In the genomic region with DNA sequence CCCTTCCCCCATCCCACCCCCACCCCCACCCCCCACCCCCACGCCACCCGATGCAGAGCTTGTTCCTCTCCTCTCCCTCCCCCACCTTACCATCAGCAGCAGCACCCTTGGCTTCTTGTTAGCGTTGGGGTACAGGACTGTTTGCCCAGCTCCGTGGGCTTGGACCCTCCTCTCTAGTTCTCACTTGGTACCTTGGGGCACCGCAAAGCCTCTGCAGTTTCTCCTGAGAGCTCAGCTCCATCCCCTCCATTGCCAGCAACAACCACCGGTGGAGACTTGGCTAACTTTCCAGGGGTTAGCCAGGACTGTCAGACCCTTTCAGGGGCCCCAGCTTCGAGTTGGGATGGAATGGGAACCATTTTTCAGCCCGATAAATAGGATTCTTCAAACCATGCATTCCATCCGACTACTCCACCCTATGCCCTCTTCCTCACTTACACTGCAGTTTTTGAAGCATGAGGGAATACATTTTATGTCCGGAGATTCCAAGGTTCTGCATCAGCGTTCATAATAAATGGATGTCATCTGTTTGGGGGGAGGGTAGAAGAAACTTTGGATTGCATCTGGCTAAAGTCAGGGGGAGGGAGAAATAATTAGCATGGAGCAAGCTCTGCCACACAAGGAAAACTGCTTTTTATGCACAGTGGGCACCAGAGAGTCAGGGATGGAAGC, we compare ENCODE assay signal across 8 cellular contexts. TPM values are rescaled to one million over a fixed set of nuclear protein-coding genes. Genes with fewer than 3 reads are reported as not detected.
DNase-seq lines count a peak whose midpoint lies in the region; ATAC-seq and TF ChIP-seq lines count a peak whose summit lies in the region.

No MANE protein-coding gene starts in this region.

- CTCF ChIA-PET in T-cell (lab: Charles Lee), result no interaction called here

- no peak for DNase-seq in activated T-cell treated with anti-CD3 and anti-CD28 coated beads, Interleukin-2, amount 50 U/mL, for 24 hours
- DNase-seq in activated T-cell treated with anti-CD3 and anti-CD28 coated beads for 4 hours (no peak), T-cell (no peak), fibroblast of villous mesenchyme (ENCODE audit: low read depth) (peak; percentile 51), NCI-H345 (lab: John Stamatoyannopoulos, UW) (no peak)
- DNase-seq in stimulated activated effector memory CD8-positive, alpha-beta T cell treated with anti-CD3 and anti-CD28 coated beads, Interleukin-12 subunit alpha, Interleukin-12 subunit beta, amount 100 ng/mL, for 72 hours (ENCODE audit: low spot score in 2 of 2), result no peak

- H3K4me1 Mint-ChIP-seq in activated T-cell treated with anti-CD3 and anti-CD28 coated beads, Interleukin-2, amount 50 U/mL, for 24 hours (ENCODE audit: low read depth), result peaks cover 18% of the 10 kb centered on the region
- peaks cover 13 to 23% (median 17%) of the 10 kb centered on the region in 3 donors for H3K4me1 Mint-ChIP-seq in T-cell
- peaks cover 20% of the 10 kb centered on the region for H3K4me1 Mint-ChIP-seq in stimulated activated effector memory CD8-positive, alpha-beta T cell treated with anti-CD3 and anti-CD28 coated beads, Interleukin-12 subunit alpha, Interleukin-12 subunit beta, amount 100 ng/mL, for 72 hours

- no peaks in the 10 kb centered on the region for H3K9me3 Mint-ChIP-seq in activated T-cell treated with anti-CD3 and anti-CD28 coated beads, Interleukin-2, amount 50 U/mL, for 24 hours
- no peaks in the 10 kb centered on the region for H3K9me3 Mint-ChIP-seq in T-cell
- H3K9me3 Mint-ChIP-seq in stimulated activated effector memory CD8-positive, alpha-beta T cell treated with anti-CD3 and anti-CD28 coated beads, Interleukin-12 subunit alpha, Interleukin-12 subunit beta, amount 100 ng/mL, for 72 hours, result no peaks in the 10 kb centered on the region

- no peak overlapping the region for H3K27ac Mint-ChIP-seq in activated T-cell treated with anti-CD3 and anti-CD28 coated beads, Interleukin-2, amount 50 U/mL, for 24 hours
- H3K27ac Mint-ChIP-seq in T-cell, result no peak overlapping the region
- no peak overlapping the region for H3K27ac Mint-ChIP-seq in stimulated activated effector memory CD8-positive, alpha-beta T cell treated with anti-CD3 and anti-CD28 coated beads, Interleukin-12 subunit alpha, Interleukin-12 subunit beta, amount 100 ng/mL, for 72 hours

- no peak for TF ChIP-seq CTCF in fibroblast of villous mesenchyme (IDR thresholded peaks at IDR 0.05; ENCODE audit: insufficient read depth, low read depth, low read length)

- no peaks in the 10 kb centered on the region for H3K36me3 Mint-ChIP-seq in activated T-cell treated with anti-CD3 and anti-CD28 coated beads, Interleukin-2, amount 50 U/mL, for 24 hours (ENCODE audit: low read depth)
- H3K36me3 Mint-ChIP-seq in T-cell, result no peaks in the 10 kb centered on the region
- peaks cover 4% of the 10 kb centered on the region for H3K36me3 Mint-ChIP-seq in stimulated activated effector memory CD8-positive, alpha-beta T cell treated with anti-CD3 and anti-CD28 coated beads, Interleukin-12 subunit alpha, Interleukin-12 subunit beta, amount 100 ng/mL, for 72 hours

- ATAC-seq in T-cell (replicated peaks in 1 of 4) (no peak), HG02763 (IDR thresholded peaks at IDR 0.05; ENCODE audit: unreplicated experiment) (no peak), GM18511 (IDR thresholded peaks at IDR 0.05; ENCODE audit: unreplicated experiment) (no peak)
- no peak for ATAC-seq in stimulated activated effector memory CD8-positive, alpha-beta T cell treated with anti-CD3 and anti-CD28 coated beads, Interleukin-12 subunit alpha, Interleukin-12 subunit beta, amount 100 ng/mL, for 72 hours

- POLR2A ChIA-PET in T-cell (lab: Charles Lee), result interaction anchor here in 1 of 2 donors (0.6 kb wide), 1 partner anchor 175 kb away, joined by 3 read pairs; no protein-coding TSS in a partner anchor

- H3K4me3 ChIP-seq in fibroblast of villous mesenchyme (ENCODE audit: low read depth, low read length), result peak overlapping the region; percentile 65

- H3K27me3 Mint-ChIP-seq in activated T-cell treated with anti-CD3 and anti-CD28 coated beads, Interleukin-2, amount 50 U/mL, for 24 hours, result peaks cover 64% of the 10 kb centered on the region
- peaks cover 45 to 53% of the 10 kb centered on the region in 2 donors for H3K27me3 Mint-ChIP-seq in T-cell

- H3K4me3 Mint-ChIP-seq in activated T-cell treated with anti-CD3 and anti-CD28 coated beads, Interleukin-2, amount 50 U/mL, for 24 hours, result peak overlapping the region; percentile 81
- peak overlapping the region; percentile 49 to 82 (median 58) for H3K4me3 Mint-ChIP-seq in T-cell
- H3K4me3 Mint-ChIP-seq in stimulated activated effector memory CD8-positive, alpha-beta T cell treated with anti-CD3 and anti-CD28 coated beads, Interleukin-12 subunit alpha, Interleukin-12 subunit beta, amount 100 ng/mL, for 72 hours, result peak overlapping the region; percentile 79

RNA-seq across cellular contexts. Expression of a gene that starts 1.1 kb away (rescaled TPM):
- total RNA-seq in T-cell (1 to 10 TPM in 1 of 5 donors, under 1 TPM in 4; 0.41 to 1.0 (median 0.53) TPM), fibroblast of villous mesenchyme (23.5 and 33.7 TPM in 2 replicates)

Comparison
In these comparisons a context has a peak if more than half of its experiments do, and no peak if none do; other contexts are left out.
1. RNA of a gene that starts 1.1 kb away (total RNA-seq): 23.5 to 33.7 TPM in fibroblast of villous mesenchyme; 0.41 to 1.0 TPM in T-cell; every median in the first group is over 10 times any median in the second.
2. Peak in every context shown above with its lines, with median percentiles within 50 percentile points of each other: H3K4me3 Mint-ChIP-seq.